ENCODE assay signal across 21 cellular contexts in genomic region chr12:52776913-52777395, GRCh38. TPM values are rescaled to one million over a fixed set of nuclear protein-coding genes. Genes with fewer than 3 reads are reported as not detected.
DNase-seq lines count a peak whose midpoint lies in the region; ATAC-seq and TF ChIP-seq lines count a peak whose summit lies in the region.
"Had no signal": no experiment of that assay in that cellular context is flagged by ENCODE, and none has a peak within 500 bp of the region (broad histone marks: within the 10 kb centered on the region; RNA-seq: fewer than 3 reads in every experiment).

Gene KRT76, minus strand, starts transcription at chr12:52777345. Its CDS starts 54 bp downstream, at chr12:52777291.

- H3K4me1 ChIP-seq in gastroesophageal sphincter, result no peaks in the 10 kb centered on the region

- intact Hi-C loops in posterior vena cava (cut with DNase I), result no loop called here

- no peak within 1 kb of the TSS for H3K4me3 ChIP-seq in gastroesophageal sphincter
- H3K4me3 ChIP-seq: GM23338 had no signal

- no peak for TF ChIP-seq POLR2A in gastroesophageal sphincter (IDR thresholded peaks at IDR 0.05)

- no peaks in the 10 kb centered on the region for H3K36me3 ChIP-seq in gastroesophageal sphincter

- H3K36me3 Mint-ChIP-seq in nephron progenitor cell (ENCODE audit: low read depth), result no peaks in the 10 kb centered on the region
- H3K36me3 Mint-ChIP-seq: CD4-positive, alpha-beta memory T cell had no signal

- H3K4me3 Mint-ChIP-seq in nephron progenitor cell, result no peak within 1 kb of the TSS
- H3K4me3 Mint-ChIP-seq: CD4-positive, alpha-beta memory T cell; GM23338; H9 had no signal

- H3K27ac Mint-ChIP-seq in nephron progenitor cell, result peak within 1 kb of the TSS; percentile 82
- H3K27ac Mint-ChIP-seq: GM23338 had no signal

- WGBS in gastroesophageal sphincter (ENCODE audit: low coverage in 1 of 2), 2 donors, result no CpG with 5 or more reads among the region's 8 CpGs

- ATAC-seq in gastroesophageal sphincter, result no peak
- ATAC-seq: GM23338, HCT116 had no signal

- H3K4me1 Mint-ChIP-seq in nephron progenitor cell, result no peaks in the 10 kb centered on the region
- H3K4me1 Mint-ChIP-seq: CD4-positive, alpha-beta memory T cell; GM23338; H9 had no signal

- no peak within 1 kb of the TSS for H3K27ac ChIP-seq in gastroesophageal sphincter

- H3K27me3 ChIP-seq in gastroesophageal sphincter, result peaks cover 35% of the 10 kb centered on the region

- TF ChIP-seq EP300 in gastroesophageal sphincter (IDR thresholded peaks at IDR 0.05), result no peak

- H3K9me3 Mint-ChIP-seq in nephron progenitor cell, result no peaks in the 10 kb centered on the region
- H3K9me3 Mint-ChIP-seq: CD4-positive, alpha-beta memory T cell; GM23338; H9 had no signal

- no peaks in the 10 kb centered on the region for H3K9me3 ChIP-seq in gastroesophageal sphincter

- H3K27me3 Mint-ChIP-seq in nephron progenitor cell (ENCODE audit: low read depth, poor library complexity), result peaks cover 35% of the 10 kb centered on the region

- peak; percentile 85 for DNase-seq in mesenteric fat pad (ENCODE audit: low spot score)
- DNase-seq in nephron progenitor cell, result no peak
- peak; percentile 68 for DNase-seq in posterior vena cava (ENCODE audit: low spot score)
- no peak for DNase-seq in NCI-H2196 treated with DMSO at 0.1 percent for 48 hours (lab: John Stamatoyannopoulos, UW; ENCODE audit: unreplicated experiment)
- DNase-seq in NOMO-1 treated with DMSO at 0.1 percent for 48 hours (lab: John Stamatoyannopoulos, UW; ENCODE audit: unreplicated experiment), result no peak
- DNase-seq: C1 segment of cervical spinal cord; Calu3; CD4-positive, alpha-beta memory T cell; COR-L47; DMS53; DMS79 treated with DMSO at 0.1 percent for 48 hours; GF-D8; H9 had no signal

- TF ChIP-seq CTCF in nephron progenitor cell (IDR thresholded peaks at IDR 0.05) (no peak), gastroesophageal sphincter (IDR thresholded peaks at IDR 0.05) (no peak)

RNA-seq across cellular contexts. Expression of gene KRT76, which starts in this region (rescaled TPM):
- not detected for total RNA-seq in mesenteric fat pad
- total RNA-seq in posterior vena cava, result not detected
- under 1 TPM in 1 of 4 donors, not detected in 3; 0.15 TPM for total RNA-seq in gastroesophageal sphincter
- total RNA-seq: A172; A673; Calu3; CD4-positive, alpha-beta memory T cell; Daoy; G401; GM23338; H4; H9 had no signal

Comparison
In these comparisons a context has a peak if more than half of its experiments do, and no peak if none do; other contexts are left out.
1. Peak in DNase-seq in mesenteric fat pad; RNA of the gene not detected or under 1 TPM.
2. Peak in DNase-seq in posterior vena cava; RNA of the gene not detected or under 1 TPM.